In the genomic region with DNA sequence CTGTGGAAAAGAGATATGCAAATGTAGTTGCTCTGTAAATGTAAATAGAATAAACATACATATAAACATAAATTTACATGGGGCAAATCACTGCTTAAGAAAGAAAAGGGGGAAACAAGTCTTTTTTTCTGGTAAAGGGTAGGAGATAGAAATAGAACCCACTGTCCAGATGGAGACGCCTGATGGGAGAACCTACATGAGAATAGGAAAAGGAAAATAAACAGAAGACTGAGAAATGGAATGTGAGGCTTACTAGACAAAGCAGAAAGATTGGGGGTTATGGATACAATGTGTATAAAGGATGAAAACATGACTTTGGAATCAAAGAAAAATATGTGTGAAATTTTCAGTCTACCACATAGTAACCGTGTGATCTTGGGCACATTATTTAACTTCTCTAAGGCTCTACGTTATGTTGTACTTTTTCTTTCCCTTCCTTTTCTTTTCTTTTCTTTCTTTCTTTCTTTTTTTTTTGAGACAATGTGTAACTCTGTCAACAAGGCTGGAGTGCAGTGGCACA, we compare ENCODE assay signal across 1 cellular context.
TF ChIP-seq lines count a peak whose summit lies in the region.

No MANE protein-coding gene starts in this region.

TF ChIP-seq in SK-N-SH treated with all-trans-retinoic acid at 6 μM for 48 hours, 23 proteins besides CTCF, POLR2A, EP300 and RAD21 (continued from another document):
- TF ChIP-seq, protein P1, sequence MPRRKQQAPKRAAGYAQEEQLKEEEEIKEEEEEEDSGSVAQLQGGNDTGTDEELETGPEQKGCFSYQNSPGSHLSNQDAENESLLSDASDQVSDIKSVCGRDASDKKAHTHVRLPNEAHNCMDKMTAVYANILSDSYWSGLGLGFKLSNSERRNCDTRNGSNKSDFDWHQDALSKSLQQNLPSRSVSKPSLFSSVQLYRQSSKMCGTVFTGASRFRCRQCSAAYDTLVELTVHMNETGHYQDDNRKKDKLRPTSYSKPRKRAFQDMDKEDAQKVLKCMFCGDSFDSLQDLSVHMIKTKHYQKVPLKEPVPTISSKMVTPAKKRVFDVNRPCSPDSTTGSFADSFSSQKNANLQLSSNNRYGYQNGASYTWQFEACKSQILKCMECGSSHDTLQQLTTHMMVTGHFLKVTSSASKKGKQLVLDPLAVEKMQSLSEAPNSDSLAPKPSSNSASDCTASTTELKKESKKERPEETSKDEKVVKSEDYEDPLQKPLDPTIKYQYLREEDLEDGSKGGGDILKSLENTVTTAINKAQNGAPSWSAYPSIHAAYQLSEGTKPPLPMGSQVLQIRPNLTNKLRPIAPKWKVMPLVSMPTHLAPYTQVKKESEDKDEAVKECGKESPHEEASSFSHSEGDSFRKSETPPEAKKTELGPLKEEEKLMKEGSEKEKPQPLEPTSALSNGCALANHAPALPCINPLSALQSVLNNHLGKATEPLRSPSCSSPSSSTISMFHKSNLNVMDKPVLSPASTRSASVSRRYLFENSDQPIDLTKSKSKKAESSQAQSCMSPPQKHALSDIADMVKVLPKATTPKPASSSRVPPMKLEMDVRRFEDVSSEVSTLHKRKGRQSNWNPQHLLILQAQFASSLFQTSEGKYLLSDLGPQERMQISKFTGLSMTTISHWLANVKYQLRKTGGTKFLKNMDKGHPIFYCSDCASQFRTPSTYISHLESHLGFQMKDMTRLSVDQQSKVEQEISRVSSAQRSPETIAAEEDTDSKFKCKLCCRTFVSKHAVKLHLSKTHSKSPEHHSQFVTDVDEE (CRISPR knock-in tag; IDR thresholded peaks at IDR 0.05) = no peak
- TF ChIP-seq, protein P2, sequence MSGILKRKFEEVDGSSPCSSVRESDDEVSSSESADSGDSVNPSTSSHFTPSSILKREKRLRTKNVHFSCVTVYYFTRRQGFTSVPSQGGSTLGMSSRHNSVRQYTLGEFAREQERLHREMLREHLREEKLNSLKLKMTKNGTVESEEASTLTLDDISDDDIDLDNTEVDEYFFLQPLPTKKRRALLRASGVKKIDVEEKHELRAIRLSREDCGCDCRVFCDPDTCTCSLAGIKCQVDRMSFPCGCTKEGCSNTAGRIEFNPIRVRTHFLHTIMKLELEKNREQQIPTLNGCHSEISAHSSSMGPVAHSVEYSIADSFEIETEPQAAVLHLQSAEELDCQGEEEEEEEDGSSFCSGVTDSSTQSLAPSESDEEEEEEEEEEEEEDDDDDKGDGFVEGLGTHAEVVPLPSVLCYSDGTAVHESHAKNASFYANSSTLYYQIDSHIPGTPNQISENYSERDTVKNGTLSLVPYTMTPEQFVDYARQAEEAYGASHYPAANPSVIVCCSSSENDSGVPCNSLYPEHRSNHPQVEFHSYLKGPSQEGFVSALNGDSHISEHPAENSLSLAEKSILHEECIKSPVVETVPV (CRISPR knock-in tag; IDR thresholded peaks at IDR 0.05) = no peak
- TF ChIP-seq PATZ1 (CRISPR knock-in tag; IDR thresholded peaks at IDR 0.05; ENCODE audit: borderline replicate concordance) = no peak
- TF ChIP-seq OSR1 (CRISPR knock-in tag; IDR thresholded peaks at IDR 0.05) = no peak
- TF ChIP-seq ZNF565 (CRISPR knock-in tag; conservative IDR thresholded peaks at IDR 0.05; ENCODE audit: low read depth) = no peak
- TF ChIP-seq, protein P3, sequence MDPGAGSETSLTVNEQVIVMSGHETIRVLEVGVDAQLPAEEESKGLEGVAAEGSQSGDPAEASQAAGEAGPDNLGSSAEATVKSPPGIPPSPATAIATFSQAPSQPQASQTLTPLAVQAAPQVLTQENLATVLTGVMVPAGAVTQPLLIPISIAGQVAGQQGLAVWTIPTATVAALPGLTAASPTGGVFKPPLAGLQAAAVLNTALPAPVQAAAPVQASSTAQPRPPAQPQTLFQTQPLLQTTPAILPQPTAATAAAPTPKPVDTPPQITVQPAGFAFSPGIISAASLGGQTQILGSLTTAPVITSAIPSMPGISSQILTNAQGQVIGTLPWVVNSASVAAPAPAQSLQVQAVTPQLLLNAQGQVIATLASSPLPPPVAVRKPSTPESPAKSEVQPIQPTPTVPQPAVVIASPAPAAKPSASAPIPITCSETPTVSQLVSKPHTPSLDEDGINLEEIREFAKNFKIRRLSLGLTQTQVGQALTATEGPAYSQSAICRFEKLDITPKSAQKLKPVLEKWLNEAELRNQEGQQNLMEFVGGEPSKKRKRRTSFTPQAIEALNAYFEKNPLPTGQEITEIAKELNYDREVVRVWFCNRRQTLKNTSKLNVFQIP (CRISPR knock-in tag; IDR thresholded peaks at IDR 0.05; ENCODE audit: borderline replicate concordance, low read depth) = no peak
- no peak for TF ChIP-seq ESRRG (CRISPR knock-in tag; IDR thresholded peaks at IDR 0.05)
- TF ChIP-seq RARB (CRISPR knock-in tag; IDR thresholded peaks at IDR 0.05) = no peak
